20 cellular contexts compared by ENCODE assay signal in genomic region chr4:184363258-184363657, GRCh38.
A peak's percentile ranks its signal among the peaks of the same experiment; 100 is the strongest.
DNase-seq lines count a peak whose midpoint lies in the region; ATAC-seq, FAIRE-seq and TF ChIP-seq lines count a peak whose summit lies in the region.
"Had no signal": no experiment of that assay in that cellular context is flagged by ENCODE, and none has a peak within 500 bp of the region (broad histone marks: within the 10 kb centered on the region; RNA-seq: fewer than 3 reads in every experiment).

No MANE protein-coding gene starts in this region.

- DNase-seq in HepG2 (ENCODE audit: low spot score) (no peak), right lobe of liver (no peak), hepatocyte (ENCODE audit: low spot score) (no peak), osteocyte (ENCODE audit: extremely low spot score, unreplicated experiment) (peak; percentile 68), cortex of kidney (lab: John Stamatoyannopoulos, UW) (no peak), iPS-NIHi11 (ENCODE audit: low spot score) (no peak), OCI-LY7 (ENCODE audit: low spot score) (no peak)
- DNase-seq: 8988T; CD8-positive, alpha-beta T cell; DMS 273 treated with DMSO at 0.1 percent for 48 hours; DMS53; DND-41; EL had no signal

- H3K9ac ChIP-seq in HepG2 (ENCODE audit: insufficient read depth, low read depth, low read length): no peak overlapping the region
- H3K9ac ChIP-seq: BLaER1 had no signal

- H3K79me2 ChIP-seq in HepG2 (ENCODE audit: insufficient read depth, low read length): no peaks in the 10 kb centered on the region
- no peaks in the 10 kb centered on the region for H3K79me2 ChIP-seq in hepatocyte
- no peaks in the 10 kb centered on the region for H3K79me2 ChIP-seq in OCI-LY7 (ENCODE audit: insufficient read depth, low read depth, low read length)

- no peak for ATAC-seq in HepG2
- ATAC-seq in right lobe of liver: no peak
- no peak for ATAC-seq in GM21529 (IDR thresholded peaks at IDR 0.05; ENCODE audit: unreplicated experiment)
- ATAC-seq: CD8-positive, alpha-beta T cell had no signal

- no peak for TF ChIP-seq CTCF in HepG2 (CRISPR knock-in tag; IDR thresholded peaks at IDR 0.05)
- no peak for TF ChIP-seq CTCF in right lobe of liver (IDR thresholded peaks at IDR 0.05)
- TF ChIP-seq CTCF in hepatocyte (IDR thresholded peaks at IDR 0.05; ENCODE audit: poor library complexity): no peak
- TF ChIP-seq CTCF in osteocyte (IDR thresholded peaks at IDR 0.05): no peak
- TF ChIP-seq CTCF in OCI-LY7 (conservative IDR thresholded peaks at IDR 0.05; ENCODE audit: low read length): no peak

- no peaks in the 10 kb centered on the region for H4K20me1 ChIP-seq in HepG2 (ENCODE audit: insufficient read depth, low read length)
- no peaks in the 10 kb centered on the region for H4K20me1 ChIP-seq in hepatocyte (ENCODE audit: insufficient read depth, poor library complexity, severe bottlenecking)
- no peaks in the 10 kb centered on the region for H4K20me1 ChIP-seq in OCI-LY7 (ENCODE audit: insufficient read depth, low read length)
- H4K20me1 ChIP-seq: BLaER1 had no signal

- H3K27me3 ChIP-seq in HepG2 (ENCODE audit: control insufficient read depth in 1 of 2, insufficient read depth in 2 of 2, low read length in 2 of 2): no peaks in the 10 kb centered on the region
- no peaks in the 10 kb centered on the region for H3K27me3 ChIP-seq in right lobe of liver
- H3K27me3 ChIP-seq in hepatocyte: no peaks in the 10 kb centered on the region
- H3K27me3 ChIP-seq: BLaER1 had no signal

- H3K27me3 Mint-ChIP-seq in osteocyte (ENCODE audit: unreplicated experiment): no peaks in the 10 kb centered on the region
- H3K27me3 Mint-ChIP-seq: IgD-negative memory B cell had no signal

- no peaks in the 10 kb centered on the region for H3K9me3 Mint-ChIP-seq in osteocyte (ENCODE audit: unreplicated experiment)
- H3K9me3 Mint-ChIP-seq: CD8-positive, alpha-beta T cell; IgD-negative memory B cell had no signal

- H3K4me1 ChIP-seq in HepG2 (ENCODE audit: insufficient read depth, low read length) (peaks cover 59% of the 10 kb centered on the region), right lobe of liver (peaks cover 0 to 22% (median 7%) of the 10 kb centered on the region in 4 donors), hepatocyte (ENCODE audit: insufficient read depth) (peaks cover 26% of the 10 kb centered on the region), OCI-LY7 (ENCODE audit: insufficient read depth, low read length, poor library complexity, severe bottlenecking) (peaks cover 29% of the 10 kb centered on the region)
- H3K4me1 ChIP-seq: HAP-1 had no signal

- WGBS in HepG2 (ENCODE audit: low lambda C conversion rate): 88% methylated on average over 4 of the region's 6 CpGs
- WGBS in right lobe of liver (ENCODE audit: insufficient coverage, low coverage, low lambda C conversion rate, missing lambda C conversion rate): 48% methylated on average over 3 of the region's 6 CpGs
- WGBS in hepatocyte (ENCODE audit: low lambda C conversion rate, missing lambda C conversion rate): 97% methylated on average over 6 of the region's 6 CpGs

- intact Hi-C loops in HepG2 (cut with micrococcal nuclease; ENCODE audit: unreplicated experiment) (no loop called here), right lobe of liver (cut with DNase I) (no loop called here), OCI-LY7 (cut with micrococcal nuclease; ENCODE audit: unreplicated experiment) (no loop called here)

- POLR2A ChIA-PET in HepG2 (lab: Yijun Ruan, JAX): interaction anchor here (1.5 to 2.3 kb wide), 2 partner anchors 15 to 71 kb away, joined by 3 to 34 read pairs; no protein-coding TSS in a partner anchor
- POLR2A ChIA-PET in OCI-LY7 (lab: Charles Lee): interaction anchor here (0.6 to 0.7 kb wide), 2 partner anchors 14 to 47 kb away, joined by 3 to 4 read pairs; no protein-coding TSS in a partner anchor

- H3K4me3 ChIP-seq in HepG2 (replicated peaks in 1 of 3; ENCODE audit: insufficient read depth in 1 of 3, low read depth in 2 of 3, low read length in 3 of 3) (no peak overlapping the region), right lobe of liver (no peak overlapping the region), hepatocyte (no peak overlapping the region), OCI-LY7 (ENCODE audit: low read depth, low read length, poor library complexity, severe bottlenecking) (no peak overlapping the region)
- H3K4me3 ChIP-seq: BLaER1, GM12878, HAP-1 had no signal

- CTCF ChIA-PET in HepG2 (lab: Yijun Ruan, JAX; ENCODE audit: low intra/inter-chr PET ratio, low total read pairs) (no interaction called here), OCI-LY7 (lab: Charles Lee; ENCODE audit: unreplicated experiment) (no interaction called here)

- no peaks in the 10 kb centered on the region for H3K36me3 Mint-ChIP-seq in osteocyte (ENCODE audit: unreplicated experiment)
- H3K36me3 Mint-ChIP-seq: CD8-positive, alpha-beta T cell had no signal

- peak overlapping the region; percentile 65 for H3K27ac Mint-ChIP-seq in osteocyte (ENCODE audit: unreplicated experiment)
- H3K27ac Mint-ChIP-seq: CD8-positive, alpha-beta T cell had no signal

- BruUV-seq in HepG2 (replicated peaks; lab: Mats Ljungman, UMichigan) (no TSS peak), OCI-LY7 (replicated peaks; lab: Mats Ljungman, UMichigan) (no TSS peak)

- H3K9me2 ChIP-seq in hepatocyte (replicated peaks; ENCODE audit: insufficient read depth) (no peaks in the 10 kb centered on the region), OCI-LY7 (ENCODE audit: insufficient read depth, low read length) (no peaks in the 10 kb centered on the region)

- in situ Hi-C loops in HepG2 (cut with HindIII; ENCODE audit: extremely low pct_ligation_motif_present, low pct_unique_long_range_greater_than_20kb): no loop called here

- TF ChIP-seq RAD21 in HepG2 (CRISPR knock-in tag; IDR thresholded peaks at IDR 0.05): no peak

- H3K36me3 ChIP-seq in HepG2 (replicated peaks in 1 of 2; ENCODE audit: control insufficient read depth in 1 of 2, insufficient read depth in 2 of 2, low read length in 2 of 2) (no peaks in the 10 kb centered on the region), right lobe of liver (no peaks in the 10 kb centered on the region), hepatocyte (replicated peaks; ENCODE audit: insufficient read depth, low read depth) (no peaks in the 10 kb centered on the region), OCI-LY7 (ENCODE audit: insufficient read depth, low read length) (no peaks in the 10 kb centered on the region)
- H3K36me3 ChIP-seq: BLaER1, HAP-1 had no signal

- no peak overlapping the region for H2AFZ ChIP-seq in HepG2 (ENCODE audit: low read length)
- no peak overlapping the region for H2AFZ ChIP-seq in hepatocyte
- no peak overlapping the region for H2AFZ ChIP-seq in OCI-LY7 (ENCODE audit: low read length)

- H3K4me2 ChIP-seq in HepG2 (ENCODE audit: low read depth, low read length): no peak overlapping the region
- H3K4me2 ChIP-seq in hepatocyte: no peak overlapping the region
- no peak overlapping the region for H3K4me2 ChIP-seq in OCI-LY7 (ENCODE audit: low read length)

- no peak for FAIRE-seq in HepG2 (lab: Jason Lieb, UNC)
- FAIRE-seq: GM12878, H1, HTR-8/SVneo had no signal

- H3K4me3 Mint-ChIP-seq in osteocyte (ENCODE audit: unreplicated experiment): no peak overlapping the region
- H3K4me3 Mint-ChIP-seq: CD8-positive, alpha-beta T cell; IgD-negative memory B cell had no signal

- peak overlapping the region; percentile 70 for H3K27ac ChIP-seq in HepG2 (ENCODE audit: extremely low read length, insufficient read depth, low read length)
- H3K27ac ChIP-seq in right lobe of liver: no peak overlapping the region
- H3K27ac ChIP-seq in hepatocyte: peak overlapping the region; percentile 72
- no peak overlapping the region for H3K27ac ChIP-seq in OCI-LY7 (ENCODE audit: low read depth, low read length, poor library complexity, severe bottlenecking)
- H3K27ac ChIP-seq: BLaER1 had no signal

- TF ChIP-seq EP300 in HepG2 (IDR thresholded peaks at IDR 0.05; ENCODE audit: low read depth in 2 of 2, low read length in 2 of 2) (no peak), HepG2 (CRISPR knock-in tag; IDR thresholded peaks at IDR 0.05; ENCODE audit: borderline replicate concordance) (no peak)

- H3K4me1 Mint-ChIP-seq in osteocyte (ENCODE audit: unreplicated experiment): peaks cover 44% of the 10 kb centered on the region

- TF ChIP-seq POLR2A in HepG2 (IDR thresholded peaks at IDR 0.05; ENCODE audit: insufficient read depth in 1 of 2, low read depth in 2 of 2, low read length in 2 of 2): no peak
- TF ChIP-seq POLR2A in right lobe of liver (IDR thresholded peaks at IDR 0.05): no peak

- no peaks in the 10 kb centered on the region for H3K9me3 ChIP-seq in HepG2 (ENCODE audit: low read length)
- H3K9me3 ChIP-seq in right lobe of liver: no peaks in the 10 kb centered on the region
- no peaks in the 10 kb centered on the region for H3K9me3 ChIP-seq in hepatocyte (ENCODE audit: low read depth)
- H3K9me3 ChIP-seq in OCI-LY7 (ENCODE audit: low read length): no peaks in the 10 kb centered on the region
- H3K9me3 ChIP-seq: HAP-1 had no signal

TF ChIP-seq in HepG2, 621 proteins besides CTCF, POLR2A, EP300 and RAD21 (continues in another document):
- TF ChIP-seq EEA1 (CRISPR knock-in tag; IDR thresholded peaks at IDR 0.05; ENCODE audit: borderline replicate concordance) (no peak), HOXA9 (CRISPR knock-in tag; IDR thresholded peaks at IDR 0.05; ENCODE audit: borderline replicate concordance) (no peak), BRD4 (CRISPR knock-in tag; IDR thresholded peaks at IDR 0.05) (0 out of 2 replicates have a peak, but pooled peaks have one; percentile 8)

Comparison
In these comparisons a context has a peak if more than half of its experiments do, and no peak if none do; other contexts are left out.
1. H3K27ac ChIP-seq: peak in HepG2 (single experiment) and hepatocyte (single experiment); none in right lobe of liver (0 of 3) and OCI-LY7 (single experiment).